29 cellular contexts compared by ENCODE assay signal in genomic region chr11:17790453-17790852, GRCh38. TPM values are rescaled to one million over a fixed set of nuclear protein-coding genes. Genes with fewer than 3 reads are reported as not detected.
DNase-seq lines count a peak whose midpoint lies in the region; FAIRE-seq and TF ChIP-seq lines count a peak whose summit lies in the region.
"Had no signal": no experiment of that assay in that cellular context is flagged by ENCODE, and none has a peak within 500 bp of the region (broad histone marks: within the 10 kb centered on the region; RNA-seq: fewer than 3 reads in every experiment).

No MANE protein-coding gene starts in this region.

- H4K20me1 ChIP-seq in astrocyte (ENCODE audit: insufficient read depth, low read length) (no peaks in the 10 kb centered on the region), smooth muscle cell (ENCODE audit: low read depth) (no peaks in the 10 kb centered on the region)

- no peak overlapping the region for H3K27ac ChIP-seq in breast epithelium
- peak overlapping the region; percentile 10 for H3K27ac ChIP-seq in astrocyte (ENCODE audit: low read depth, low read length)
- no peak overlapping the region for H3K27ac ChIP-seq in smooth muscle cell (ENCODE audit: low read depth)
- H3K27ac ChIP-seq: C4-2B, thoracic aorta, WERI-Rb-1 had no signal

- H3K4me2 ChIP-seq in astrocyte (ENCODE audit: low read length) (peak overlapping the region; percentile 32), smooth muscle cell (no peak overlapping the region)

- no peaks in the 10 kb centered on the region for H3F3A ChIP-seq in smooth muscle cell (ENCODE audit: low read depth)

- H3K4me3 ChIP-seq in breast epithelium (no peak overlapping the region), astrocyte (ENCODE audit: insufficient read depth, low read depth, low read length) (no peak overlapping the region), smooth muscle cell (no peak overlapping the region)
- H3K4me3 ChIP-seq: thoracic aorta had no signal

- H3K9ac ChIP-seq in astrocyte (ENCODE audit: low read length) (no peak overlapping the region), smooth muscle cell (ENCODE audit: low read depth) (no peak overlapping the region)

- H3K27ac Mint-ChIP-seq in MCF 10A (ENCODE audit: low read depth, unreplicated experiment) = no peak overlapping the region
- no peak overlapping the region for H3K27ac Mint-ChIP-seq in astrocyte (ENCODE audit: unreplicated experiment)
- H3K27ac Mint-ChIP-seq: activated CD4-positive, alpha-beta memory T cell treated with anti-CD3 and anti-CD28 coated beads for 36 hours; activated naive CD4-positive, alpha-beta T cell treated with anti-CD3 and anti-CD28 coated beads for 36 hours; activated T-cell treated with anti-CD3 and anti-CD28 coated beads, Interleukin-2, amount 50 U/mL, for 24 hours; natural killer cell treated with Interleukin-12 subunit alpha and Interleukin-12 subunit beta and Interleukin-15 and Interleukin-18, amount 100 ng/mL, for 72 hours; stimulated activated effector memory CD8-positive, alpha-beta T cell treated with anti-CD3 and anti-CD28 coated beads, Interleukin-12 subunit alpha, Interleukin-12 subunit beta, amount 100 ng/mL, for 72 hours had no signal

- peak; percentile 73 for DNase-seq in MCF 10A (ENCODE audit: unreplicated experiment)
- DNase-seq in breast epithelium (ENCODE audit: low spot score in 2 of 2) = no peak
- DNase-seq in astrocyte (ENCODE audit: low read depth) = peak; percentile 61
- peak; percentile 62 for DNase-seq in fibroblast of peridontal ligament (ENCODE audit: extremely low read depth)
- DNase-seq in smooth muscle cell (lab: John Stamatoyannopoulos, UW; ENCODE audit: unreplicated experiment) = no peak
- no peak for DNase-seq in midbrain (lab: John Stamatoyannopoulos, UW)
- DNase-seq in NOMO-1 treated with dmso at 0.1 percent for 144 hours (lab: John Stamatoyannopoulos, UW; ENCODE audit: unreplicated experiment) = no peak
- DNase-seq in NCI-H2107 (lab: John Stamatoyannopoulos, UW) = no peak
- DNase-seq: 8988T; activated CD4-positive, alpha-beta memory T cell treated with anti-CD3 and anti-CD28 coated beads for 36 hours; activated naive CD4-positive, alpha-beta T cell treated with anti-CD3 and anti-CD28 coated beads for 36 hours; activated T-cell treated with anti-CD3 and anti-CD28 coated beads, Interleukin-2, amount 50 U/mL, for 24 hours; cortex of kidney; DND-41; hypothalamus; kidney glomerular epithelial cell; NCI-H2029 treated with DMSO at 0.1 percent for 48 hours; T-helper 2 cell; WERI-Rb-1 had no signal

- 71% methylated on average over 1 of the region's 1 CpG for WGBS in smooth muscle cell (ENCODE audit: low lambda C conversion rate)

- H3K79me2 ChIP-seq in astrocyte (ENCODE audit: insufficient read depth, low read length) = no peaks in the 10 kb centered on the region
- no peaks in the 10 kb centered on the region for H3K79me2 ChIP-seq in smooth muscle cell (ENCODE audit: low read depth)

- POLR2A ChIA-PET in MCF 10A (lab: Yijun Ruan, JAX) = no interaction called here

- H3K4me3 Mint-ChIP-seq in MCF 10A (ENCODE audit: unreplicated experiment) (no peak overlapping the region), astrocyte (ENCODE audit: unreplicated experiment) (no peak overlapping the region)
- H3K4me3 Mint-ChIP-seq: activated CD4-positive, alpha-beta memory T cell treated with anti-CD3 and anti-CD28 coated beads for 36 hours; activated naive CD4-positive, alpha-beta T cell treated with anti-CD3 and anti-CD28 coated beads for 36 hours; activated T-cell treated with anti-CD3 and anti-CD28 coated beads, Interleukin-2, amount 50 U/mL, for 24 hours; IgD-negative memory B cell; natural killer cell treated with Interleukin-12 subunit alpha and Interleukin-12 subunit beta and Interleukin-15 and Interleukin-18, amount 100 ng/mL, for 72 hours; stimulated activated effector memory CD8-positive, alpha-beta T cell treated with anti-CD3 and anti-CD28 coated beads, Interleukin-12 subunit alpha, Interleukin-12 subunit beta, amount 100 ng/mL, for 72 hours had no signal

- H3K36me3 Mint-ChIP-seq in MCF 10A (ENCODE audit: insufficient read depth, unreplicated experiment) (no peaks in the 10 kb centered on the region), astrocyte (ENCODE audit: low read depth, unreplicated experiment) (peaks cover 2% of the 10 kb centered on the region)
- H3K36me3 Mint-ChIP-seq: natural killer cell treated with Interleukin-12 subunit alpha and Interleukin-12 subunit beta and Interleukin-15 and Interleukin-18, amount 100 ng/mL, for 72 hours; stimulated activated effector memory CD8-positive, alpha-beta T cell treated with anti-CD3 and anti-CD28 coated beads, Interleukin-12 subunit alpha, Interleukin-12 subunit beta, amount 100 ng/mL, for 72 hours had no signal

- BruUV-seq in MCF 10A (replicated peaks; lab: Mats Ljungman, UMichigan) = no TSS peak

- H3K27me3 ChIP-seq in breast epithelium (no peaks in the 10 kb centered on the region), astrocyte (ENCODE audit: insufficient read depth, low read length) (no peaks in the 10 kb centered on the region), smooth muscle cell (ENCODE audit: low read depth) (no peaks in the 10 kb centered on the region)

- intact Hi-C loops in MCF 10A (cut with micrococcal nuclease) = no loop called here
- intact Hi-C loops in breast epithelium (cut with DNase I; ENCODE audit: low total_unique reads) = no loop called here

- H2AFZ ChIP-seq in astrocyte (ENCODE audit: low read depth, low read length) = no peak overlapping the region
- H2AFZ ChIP-seq in smooth muscle cell (ENCODE audit: low read depth) = no peak overlapping the region

- no peak for TF ChIP-seq POLR2A in breast epithelium (IDR thresholded peaks at IDR 0.05)

- H3K9me3 Mint-ChIP-seq in MCF 10A (ENCODE audit: unreplicated experiment) = no peaks in the 10 kb centered on the region
- peaks cover 2% of the 10 kb centered on the region for H3K9me3 Mint-ChIP-seq in astrocyte (ENCODE audit: unreplicated experiment)
- H3K9me3 Mint-ChIP-seq: activated CD4-positive, alpha-beta memory T cell treated with anti-CD3 and anti-CD28 coated beads for 36 hours; activated naive CD4-positive, alpha-beta T cell treated with anti-CD3 and anti-CD28 coated beads for 36 hours; activated T-cell treated with anti-CD3 and anti-CD28 coated beads, Interleukin-2, amount 50 U/mL, for 24 hours; IgD-negative memory B cell; natural killer cell treated with Interleukin-12 subunit alpha and Interleukin-12 subunit beta and Interleukin-15 and Interleukin-18, amount 100 ng/mL, for 72 hours had no signal

- H3K9me3 ChIP-seq in breast epithelium (no peaks in the 10 kb centered on the region), astrocyte (ENCODE audit: insufficient read depth, low read depth, low read length) (no peaks in the 10 kb centered on the region), smooth muscle cell (replicated peaks; ENCODE audit: low read depth) (no peaks in the 10 kb centered on the region)
- H3K9me3 ChIP-seq: thoracic aorta had no signal

- CTCF ChIA-PET in MCF 10A (lab: Yijun Ruan, JAX) = interaction anchor here (1.2 kb wide), 1 partner anchor 188 kb away, joined by 5 read pairs; no protein-coding TSS in a partner anchor

- TF ChIP-seq CTCF in MCF 10A (IDR thresholded peaks at IDR 0.05; ENCODE audit: unreplicated experiment) (no peak), breast epithelium (IDR thresholded peaks at IDR 0.05) (no peak), astrocyte (IDR thresholded peaks at IDR 0.05; ENCODE audit: insufficient read depth, low read depth, low read length) (no peak), smooth muscle cell (IDR thresholded peaks at IDR 0.05; ENCODE audit: borderline replicate concordance, insufficient read depth, poor library complexity, severe bottlenecking) (no peak)

- H3K4me1 ChIP-seq in breast epithelium (no peaks in the 10 kb centered on the region), astrocyte (ENCODE audit: insufficient read depth, low read length) (peaks cover 14% of the 10 kb centered on the region), smooth muscle cell (ENCODE audit: low read depth) (peaks cover 3% of the 10 kb centered on the region)

- no peak for FAIRE-seq in astrocyte (lab: Jason Lieb, UNC)
- FAIRE-seq: H1 had no signal

- H3K36me3 ChIP-seq in breast epithelium (no peaks in the 10 kb centered on the region), astrocyte (ENCODE audit: insufficient read depth, low read length) (no peaks in the 10 kb centered on the region), smooth muscle cell (ENCODE audit: low read depth) (no peaks in the 10 kb centered on the region)
- H3K36me3 ChIP-seq: thoracic aorta had no signal

- H3K27me3 Mint-ChIP-seq in MCF 10A (ENCODE audit: insufficient read depth, unreplicated experiment) (no peaks in the 10 kb centered on the region), astrocyte (ENCODE audit: low read depth, unreplicated experiment) (peaks cover 3% of the 10 kb centered on the region)
- H3K27me3 Mint-ChIP-seq: activated CD4-positive, alpha-beta memory T cell treated with anti-CD3 and anti-CD28 coated beads for 36 hours; activated T-cell treated with anti-CD3 and anti-CD28 coated beads, Interleukin-2, amount 50 U/mL, for 24 hours; IgD-negative memory B cell; natural killer cell treated with Interleukin-12 subunit alpha and Interleukin-12 subunit beta and Interleukin-15 and Interleukin-18, amount 100 ng/mL, for 72 hours had no signal

- H3K4me1 Mint-ChIP-seq in MCF 10A (ENCODE audit: insufficient read depth, unreplicated experiment) = peaks cover 21% of the 10 kb centered on the region
- H3K4me1 Mint-ChIP-seq in astrocyte (ENCODE audit: low read depth, unreplicated experiment) = peaks cover 7% of the 10 kb centered on the region
- H3K4me1 Mint-ChIP-seq: IgD-negative memory B cell; stimulated activated effector memory CD8-positive, alpha-beta T cell treated with anti-CD3 and anti-CD28 coated beads, Interleukin-12 subunit alpha, Interleukin-12 subunit beta, amount 100 ng/mL, for 72 hours had no signal

RNA-seq across cellular contexts. Expression of gene KCNC1, which starts 55.9 kb away (rescaled TPM):
- total RNA-seq in MCF 10A (2022) (not detected in 2 replicates), breast epithelium (under 1 TPM in 1 of 3 donors, not detected in 2; 0.15 TPM), astrocyte (0.05 and 0.12 TPM in 2 replicates), smooth muscle cell (0.18 TPM in 1 of 2 replicates, not detected in the other)
- 0.30 TPM in 1 of 2 replicates, not detected in the other for polyA plus RNA-seq in smooth muscle cell
- total RNA-seq: activated CD4-positive, alpha-beta memory T cell treated with anti-CD3 and anti-CD28 coated beads for 36 hours; activated naive CD4-positive, alpha-beta T cell treated with anti-CD3 and anti-CD28 coated beads for 36 hours; epithelial cell of proximal tubule; mesenteric fat pad; natural killer cell treated with Interleukin-12 subunit alpha and Interleukin-12 subunit beta and Interleukin-15 and Interleukin-18, amount 100 ng/mL, for 72 hours; OCI-LY7; posterior vena cava; thoracic aorta had no signal

Comparison
In these comparisons a context has a peak if more than half of its experiments do, and no peak if none do; other contexts are left out.
1. DNase-seq: peak in MCF 10A (single experiment), astrocyte (single experiment) and fibroblast of peridontal ligament (single experiment); none in breast epithelium (0 of 2), smooth muscle cell (single experiment), midbrain (single experiment), NOMO-1 treated with dmso at 0.1 percent for 144 hours (single experiment) and NCI-H2107 (single experiment).